Comparison of ENCODE assay signal across 8 cellular contexts in the genomic region with DNA sequence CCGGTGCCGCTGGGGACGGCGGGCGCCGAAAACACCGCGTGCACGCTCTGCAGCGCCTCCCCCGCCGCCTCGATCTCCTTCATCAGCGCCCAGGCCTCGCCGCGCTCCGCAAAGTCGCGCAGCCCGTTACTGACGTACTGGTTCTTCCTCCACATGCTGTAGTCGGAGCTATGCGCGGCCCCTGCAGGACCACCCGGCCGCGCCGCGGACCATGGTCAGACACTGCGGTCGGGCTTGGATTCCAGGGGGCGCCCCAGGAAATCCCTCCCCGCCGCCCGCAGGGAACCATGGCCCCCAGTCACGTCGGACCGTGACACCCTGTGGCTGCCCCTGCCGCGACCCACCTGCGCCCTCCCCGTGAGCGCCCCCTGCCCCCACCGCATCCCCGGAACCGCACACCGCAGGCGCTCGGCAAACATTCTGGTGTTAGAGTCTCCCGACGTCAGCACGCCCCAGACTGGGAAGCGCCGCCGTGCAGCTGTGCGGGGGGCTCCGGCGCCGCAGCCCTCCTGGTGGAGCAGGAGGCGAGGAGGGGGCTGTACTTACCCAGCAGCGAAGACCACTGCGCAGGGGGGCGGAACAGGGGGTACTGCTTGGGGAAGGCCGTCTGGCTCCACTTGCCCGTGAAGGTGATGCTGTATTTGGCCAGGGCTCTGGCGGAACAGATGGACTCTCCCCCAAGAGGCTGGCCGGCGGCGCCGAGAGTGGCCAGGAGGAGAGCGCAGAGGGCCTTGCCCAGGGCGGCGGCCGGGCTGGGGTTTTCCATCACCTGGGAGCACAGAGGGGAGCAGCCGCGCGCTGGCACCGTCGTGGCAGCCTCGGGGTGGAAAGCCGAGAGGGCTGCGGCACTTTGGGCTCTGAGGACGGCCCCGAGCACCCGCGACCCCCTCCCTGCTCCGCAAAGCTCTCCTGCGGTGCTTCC. TPM values are rescaled to one million over a fixed set of nuclear protein-coding genes. Genes with fewer than 3 reads are reported as not detected.
DNase-seq lines count a peak whose midpoint lies in the region; ATAC-seq and TF ChIP-seq lines count a peak whose summit lies in the region.

No MANE protein-coding gene starts in this region.

- TF ChIP-seq POLR2A in thyroid gland (IDR thresholded peaks at IDR 0.05) = no peak
- TF ChIP-seq POLR2A in GM18505 (IDR thresholded peaks at IDR 0.05; ENCODE audit: borderline replicate concordance, extremely low read depth, insufficient read depth, insufficient read length) = no peak

- 5 to 6% methylated on average over 89 of the region's 89 CpGs for WGBS in ectodermal cell, 2 experiments
- WGBS in thyroid gland, 2 donors = 2% methylated on average over 10 of the region's 89 CpGs; no CpG with 5 or more reads in 1 of the 2 donors

- H3K4me3 ChIP-seq in ectodermal cell (ENCODE audit: insufficient read depth, low read depth, low read length) (peak overlapping the region; percentile 25), muscle layer of duodenum (ENCODE audit: low read depth in 1 of 2, low read length in 2 of 2) (peak overlapping the region; percentile 11 to 60), thyroid gland (replicated peaks in 1 of 3) (peak overlapping the region in 1 of 3 donors; percentile 10)

- TF ChIP-seq CTCF in C4-2B (conservative IDR thresholded peaks at IDR 0.05) (no peak), thyroid gland (IDR thresholded peaks at IDR 0.05) (no peak)

- ATAC-seq in activated CD4-positive, CD25-positive, alpha-beta regulatory T cell treated with anti-CD3 and anti-CD28 coated beads, Interleukin-2, amount 50 U/mL, for 24 hours = peak; percentile 18 to 30
- ATAC-seq in GM18505 (IDR thresholded peaks at IDR 0.05; ENCODE audit: unreplicated experiment) = no peak

- intact Hi-C loops in thyroid gland (cut with DNase I) = no loop called here

- H3K36me3 ChIP-seq in ectodermal cell (ENCODE audit: control insufficient read depth, insufficient read depth, low read length) (no peaks in the 10 kb centered on the region), muscle layer of duodenum (ENCODE audit: control insufficient read depth in 1 of 2, insufficient read depth in 2 of 2, low read length in 2 of 2) (no peaks in the 10 kb centered on the region), thyroid gland (no peaks in the 10 kb centered on the region)

- H3K27me3 ChIP-seq in ectodermal cell (ENCODE audit: control insufficient read depth, insufficient read depth, low read length, poor library complexity, severe bottlenecking) (peaks cover 70% of the 10 kb centered on the region), muscle layer of duodenum (ENCODE audit: low read depth, low read length) (peaks cover 17% of the 10 kb centered on the region), thyroid gland (peaks cover 17% of the 10 kb centered on the region)

- H3K27ac ChIP-seq in C4-2B = peak overlapping the region; percentile 86
- H3K27ac ChIP-seq in ectodermal cell (ENCODE audit: insufficient read depth, low read depth, low read length, poor library complexity, severe bottlenecking) = no peak overlapping the region
- no peak overlapping the region for H3K27ac ChIP-seq in muscle layer of duodenum (ENCODE audit: low read length)
- no peak overlapping the region for H3K27ac ChIP-seq in thyroid gland

- H3K4me1 ChIP-seq in ectodermal cell (ENCODE audit: control insufficient read depth, insufficient read depth, low read length) (peaks cover 5% of the 10 kb centered on the region), muscle layer of duodenum (ENCODE audit: control insufficient read depth in 1 of 2, insufficient read depth in 2 of 2, low read length in 2 of 2) (peaks cover 0 to 25% of the 10 kb centered on the region in 2 donors), thyroid gland (peaks cover 21 to 34% of the 10 kb centered on the region in 2 donors)

- DNase-seq in thyroid gland (peak; percentile 29 to 31), NCI-H2107 (lab: John Stamatoyannopoulos, UW) (no peak), NCI-H2081 treated with DMSO at 0.1 percent for 48 hours (lab: John Stamatoyannopoulos, UW) (no peak)

- H3K9me3 ChIP-seq in ectodermal cell (ENCODE audit: control insufficient read depth, low read length) (no peaks in the 10 kb centered on the region), muscle layer of duodenum (ENCODE audit: control insufficient read depth in 1 of 2, low read length in 2 of 2) (no peaks in the 10 kb centered on the region), thyroid gland (no peaks in the 10 kb centered on the region)

RNA-seq across cellular contexts. Expression of a gene that starts 0.8 kb away (rescaled TPM):
- 3.2 TPM for polyA plus RNA-seq in ectodermal cell (2013, experiment 1 of 4)
- polyA plus RNA-seq in ectodermal cell (2013, experiment 2 of 4) = 4.0 TPM
- 5.8 TPM for polyA plus RNA-seq in ectodermal cell (2013, experiment 3 of 4)
- 8.6 TPM for polyA plus RNA-seq in ectodermal cell (2013, experiment 4 of 4)
- total RNA-seq in thyroid gland = 10 to 100 TPM in 2 of 4 donors, 1 to 10 TPM in 2; 2.4 to 14.1 (median 6.6) TPM

RNA-seq across cellular contexts. Expression of a gene that starts 58.2 kb away (rescaled TPM):
- 4.2 TPM for polyA plus RNA-seq in ectodermal cell (2013, experiment 1 of 4)
- 4.7 TPM for polyA plus RNA-seq in ectodermal cell (2013, experiment 2 of 4)
- 3.2 TPM for polyA plus RNA-seq in ectodermal cell (2013, experiment 3 of 4)
- polyA plus RNA-seq in ectodermal cell (2013, experiment 4 of 4) = 2.4 TPM
- total RNA-seq in thyroid gland = 10 to 100 TPM in 1 of 4 donors, 1 to 10 TPM in 3; 6.7 to 31.1 (median 8.6) TPM

Comparison
In these comparisons a context has a peak if more than half of its experiments do, and no peak if none do; other contexts are left out.
1. DNase-seq: peak in thyroid gland (2 of 2); none in NCI-H2107 (single experiment) and NCI-H2081 treated with DMSO at 0.1 percent for 48 hours (single experiment).